In the genomic region with DNA sequence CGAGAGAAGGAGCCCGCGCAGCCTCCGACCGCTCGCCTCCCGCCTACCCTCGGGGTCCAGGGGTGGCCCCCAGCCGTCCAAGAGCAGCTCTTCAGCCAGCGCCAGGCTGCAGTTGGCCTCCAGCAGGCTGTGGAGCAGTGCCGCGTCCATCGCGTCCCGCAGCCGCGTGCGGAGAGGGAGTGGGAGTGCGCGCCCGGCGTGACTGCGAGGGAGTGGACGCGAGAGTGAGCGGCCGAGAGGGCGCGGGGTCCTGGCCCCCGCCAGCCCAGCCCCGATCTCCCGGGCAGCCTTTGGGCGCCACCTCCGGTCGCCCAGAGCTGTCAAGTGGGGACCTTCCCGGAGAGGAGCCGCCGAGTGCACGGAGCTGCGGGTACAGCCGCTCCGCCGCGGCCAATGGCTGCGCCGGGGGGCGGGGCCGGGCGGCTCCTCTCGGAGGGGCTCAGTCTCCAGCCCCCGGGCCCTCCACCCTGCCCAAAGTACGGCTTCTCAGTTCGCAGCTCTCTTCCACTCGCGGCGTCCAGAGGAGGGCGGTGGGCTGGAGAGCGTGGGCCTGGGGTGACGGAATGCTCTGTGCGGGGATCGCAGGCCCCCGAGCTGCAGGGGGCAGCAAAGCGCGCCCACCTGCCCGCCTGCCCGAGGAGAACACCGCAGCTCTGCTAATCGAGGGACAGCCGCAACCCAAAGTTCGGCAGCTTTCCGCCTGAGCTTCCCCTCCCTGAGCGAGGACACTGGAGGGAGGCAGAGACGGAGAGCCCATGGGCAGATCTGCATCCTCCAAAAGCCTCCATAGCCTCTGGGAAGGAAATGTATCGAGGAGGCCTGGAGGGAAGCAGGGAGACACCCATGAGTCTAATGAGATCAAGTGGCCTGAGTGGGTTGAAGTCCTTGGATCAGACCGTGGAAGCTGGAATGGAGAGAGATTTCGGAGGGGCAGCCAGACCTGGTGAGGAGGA, we compare ENCODE assay signal across 8 cellular contexts. TPM values are rescaled to one million over a fixed set of nuclear protein-coding genes. Genes with fewer than 3 reads are reported as not detected.
DNase-seq lines count a peak whose midpoint lies in the region; ATAC-seq, FAIRE-seq and TF ChIP-seq lines count a peak whose summit lies in the region.

Gene CRHR2, minus strand, starts transcription at position 326 of the 953 bp plus-strand sequence. Its CDS starts 176 bp downstream, at position 150.

- POLR2A ChIA-PET in activated naive CD8-positive, alpha-beta T cell treated with anti-CD3 and anti-CD28 coated beads, Interleukin-2, amount 10 ng/mL, durations not matched to agents 7 days and 5 days (lab: Charles Lee): no interaction called here

- DNase-seq in COR-L47 (lab: John Stamatoyannopoulos, UW): peak; percentile 14
- peak; percentile 7 to 42 for DNase-seq in Kasumi-1 (lab: John Stamatoyannopoulos, UW)
- DNase-seq in activated naive CD8-positive, alpha-beta T cell treated with anti-CD3 and anti-CD28 coated beads, Interleukin-2, amount 10 ng/mL, durations not matched to agents 7 days and 5 days: peak; percentile 59
- DNase-seq in kidney: no peak
- peak; percentile 59 for DNase-seq in stimulated activated CD8-positive, alpha-beta memory T cell treated with anti-CD3 and anti-CD28 coated beads, Interleukin-4, amount 100 ng/mL, for 48 hours
- no peak for DNase-seq in NCI-H2081 (lab: John Stamatoyannopoulos, UW)

- H3K27ac ChIP-seq in kidney (ENCODE audit: low read depth in 2 of 2, low read length in 2 of 2): no peak within 1 kb of the TSS

- H3K27me3 Mint-ChIP-seq in activated naive CD8-positive, alpha-beta T cell treated with anti-CD3 and anti-CD28 coated beads, Interleukin-2, amount 10 ng/mL, durations not matched to agents 7 days and 5 days: peaks cover 59% of the 10 kb centered on the region

- H3K27ac Mint-ChIP-seq in activated naive CD8-positive, alpha-beta T cell treated with anti-CD3 and anti-CD28 coated beads, Interleukin-2, amount 10 ng/mL, durations not matched to agents 7 days and 5 days: no peak within 1 kb of the TSS

- H3K4me3 ChIP-seq in kidney (ENCODE audit: low read length in 2 of 2): peak within 1 kb of the TSS in 1 of 2 donors; percentile 37

- no peaks in the 10 kb centered on the region for H3K36me3 Mint-ChIP-seq in activated naive CD8-positive, alpha-beta T cell treated with anti-CD3 and anti-CD28 coated beads, Interleukin-2, amount 10 ng/mL, durations not matched to agents 7 days and 5 days

- no peaks in the 10 kb centered on the region for H3K9me3 ChIP-seq in kidney (ENCODE audit: control insufficient read depth in 1 of 2, low read length in 2 of 2)

- intact Hi-C loops in kidney (cut with DNase I): no loop called here

- no peaks in the 10 kb centered on the region for H3K9me3 Mint-ChIP-seq in activated naive CD8-positive, alpha-beta T cell treated with anti-CD3 and anti-CD28 coated beads, Interleukin-2, amount 10 ng/mL, durations not matched to agents 7 days and 5 days

- peak within 1 kb of the TSS; percentile 68 for H3K4me3 Mint-ChIP-seq in activated naive CD8-positive, alpha-beta T cell treated with anti-CD3 and anti-CD28 coated beads, Interleukin-2, amount 10 ng/mL, durations not matched to agents 7 days and 5 days

- peak; percentile 6 for TF ChIP-seq CTCF in kidney (IDR thresholded peaks at IDR 0.05; ENCODE audit: borderline replicate concordance, extremely low read depth, insufficient read depth)

- H3K4me1 Mint-ChIP-seq in activated naive CD8-positive, alpha-beta T cell treated with anti-CD3 and anti-CD28 coated beads, Interleukin-2, amount 10 ng/mL, durations not matched to agents 7 days and 5 days: peaks cover 10% of the 10 kb centered on the region

- H3K36me3 ChIP-seq in kidney (ENCODE audit: control insufficient read depth in 1 of 2, insufficient read depth in 2 of 2, low read length in 2 of 2): no peaks in the 10 kb centered on the region

- H3K4me1 ChIP-seq in kidney (ENCODE audit: control insufficient read depth in 1 of 2, insufficient read depth in 1 of 2, low read depth in 1 of 2, low read length in 2 of 2): peaks cover 0 to 8% of the 10 kb centered on the region in 2 donors

- no peak for FAIRE-seq in kidney (lab: Jason Lieb, UNC)

- H3K9ac ChIP-seq in kidney (ENCODE audit: low read length in 2 of 2): no peak within 1 kb of the TSS

- ATAC-seq in activated naive CD8-positive, alpha-beta T cell treated with anti-CD3 and anti-CD28 coated beads, Interleukin-2, amount 10 ng/mL, durations not matched to agents 7 days and 5 days (ENCODE audit: low read depth): peak; percentile 80
- ATAC-seq in esophagus mucosa: no peak
- no peak for ATAC-seq in GM18867 (IDR thresholded peaks at IDR 0.05; ENCODE audit: unreplicated experiment)

RNA-seq across cellular contexts. Expression of gene CRHR2, which starts in this region (rescaled TPM):
- total RNA-seq in activated naive CD8-positive, alpha-beta T cell treated with anti-CD3 and anti-CD28 coated beads, Interleukin-2, amount 10 ng/mL, durations not matched to agents 7 days and 5 days: not detected
- total RNA-seq in kidney (not detected), esophagus mucosa (not detected)
- polyA plus RNA-seq in kidney (ENCODE audit: insufficient read depth, low read depth, low replicate concordance): not detected

Comparison
In these comparisons a context has a peak if more than half of its experiments do, and no peak if none do; other contexts are left out.
1. Peak in DNase-seq and ATAC-seq in activated naive CD8-positive, alpha-beta T cell treated with anti-CD3 and anti-CD28 coated beads, Interleukin-2, amount 10 ng/mL, durations not matched to agents 7 days and 5 days; RNA of the gene not detected or under 1 TPM.
2. DNase-seq: peak in COR-L47 (single experiment), Kasumi-1 (2 of 2) and stimulated activated CD8-positive, alpha-beta memory T cell treated with anti-CD3 and anti-CD28 coated beads, Interleukin-4, amount 100 ng/mL, for 48 hours (single experiment); none in kidney (single experiment) and NCI-H2081 (0 of 2).